In genomic region chr19:6414033-6414643, GRCh38 we compare ENCODE assay signal across 1 cellular context.
TF ChIP-seq lines count a peak whose summit lies in the region.

No MANE protein-coding gene starts in this region.

TF ChIP-seq in HCT116, 20 proteins besides CTCF, POLR2A, EP300 and RAD21 (continued from another document):
- TF ChIP-seq REST (IDR thresholded peaks at IDR 0.05; ENCODE audit: low read depth) (no peak), TCF7L2 (IDR thresholded peaks at IDR 0.05; ENCODE audit: borderline replicate concordance, extremely low read depth, insufficient read depth, insufficient read length) (no peak)
TF ChIP-seq in HCT116: peak in this region for 0.
